In genomic region chr17:75365009-75365930, GRCh38 we compare ENCODE assay signal across 1 cellular context.
TF ChIP-seq lines count a peak whose summit lies in the region.

No MANE protein-coding gene starts in this region.

TF ChIP-seq in GM12878, 131 proteins besides CTCF, POLR2A, EP300 and RAD21 (continued from another document):
- TF ChIP-seq RELB (IDR thresholded peaks at IDR 0.05; ENCODE audit: low read depth) (0 out of 2 replicates have a peak, but pooled peaks have one; percentile 25), MTA2 (IDR thresholded peaks at IDR 0.05; ENCODE audit: low read depth) (peak; percentile 69; the same call in 1 of the 2 replicates), RB1 (IDR thresholded peaks at IDR 0.05; ENCODE audit: borderline replicate concordance) (no peak), IKZF2 (IDR thresholded peaks at IDR 0.05) (no peak), ZNF622 (IDR thresholded peaks at IDR 0.05) (no peak), TCF7 (IDR thresholded peaks at IDR 0.05; ENCODE audit: borderline replicate concordance) (0 out of 2 replicates have a peak, but pooled peaks have one; percentile 17), JUNB (IDR thresholded peaks at IDR 0.05) (peak; percentile 36; the same call in 1 of the 2 replicates), ZNF207 (IDR thresholded peaks at IDR 0.05; ENCODE audit: borderline replicate concordance) (no peak)
